28 cellular contexts compared by ENCODE assay signal in genomic region chr14:94098359-94098758, GRCh38. TPM values are rescaled to one million over a fixed set of nuclear protein-coding genes. Genes with fewer than 3 reads are reported as not detected.
DNase-seq lines count a peak whose midpoint lies in the region; ATAC-seq and TF ChIP-seq lines count a peak whose summit lies in the region.
"Had no signal": no experiment of that assay in that cellular context is flagged by ENCODE, and none has a peak within 500 bp of the region (broad histone marks: within the 10 kb centered on the region; RNA-seq: fewer than 3 reads in every experiment).

No MANE protein-coding gene starts in this region.

- peaks cover 10% of the 10 kb centered on the region for H3K36me3 Mint-ChIP-seq in endothelial cell (ENCODE audit: low read depth, unreplicated experiment)
- no peaks in the 10 kb centered on the region for H3K36me3 Mint-ChIP-seq in activated naive CD8-positive, alpha-beta T cell treated with anti-CD3 and anti-CD28 coated beads for 36 hours
- H3K36me3 Mint-ChIP-seq: natural killer cell treated with Interleukin-12 subunit alpha and Interleukin-12 subunit beta and Interleukin-15 and Interleukin-18, amount 100 ng/mL, for 72 hours had no signal

- peaks cover 4% of the 10 kb centered on the region for H3K27me3 Mint-ChIP-seq in endothelial cell (ENCODE audit: unreplicated experiment)
- no peaks in the 10 kb centered on the region for H3K27me3 Mint-ChIP-seq in activated naive CD8-positive, alpha-beta T cell treated with anti-CD3 and anti-CD28 coated beads for 36 hours
- H3K27me3 Mint-ChIP-seq: activated CD4-positive, alpha-beta T cell treated with anti-CD3 and anti-CD28 coated beads, Interleukin-2, amount 10 ng/mL, durations not matched to agents 7 days and 5 days; activated naive CD8-positive, alpha-beta T cell treated with anti-CD3 and anti-CD28 coated beads, Interleukin-2, amount 10 ng/mL, durations not matched to agents 7 days and 5 days; CD4-positive, CD25-positive, alpha-beta regulatory T cell; effector memory CD8-positive, alpha-beta T cell; natural killer cell treated with Interleukin-12 subunit alpha and Interleukin-12 subunit beta and Interleukin-15 and Interleukin-18, amount 100 ng/mL, for 72 hours; stimulated activated naive CD8-positive, alpha-beta T cell treated with anti-CD3 and anti-CD28 coated beads, Interleukin-15, Interleukin-2, amounts not matched to agents 100 ng/mL and 50 ng/mL, for 24 hours had no signal

- H3K4me3 Mint-ChIP-seq in endothelial cell (ENCODE audit: unreplicated experiment) = peak overlapping the region; percentile 18
- H3K4me3 Mint-ChIP-seq in activated naive CD8-positive, alpha-beta T cell treated with anti-CD3 and anti-CD28 coated beads for 36 hours = no peak overlapping the region
- H3K4me3 Mint-ChIP-seq: activated CD4-positive, alpha-beta T cell treated with anti-CD3 and anti-CD28 coated beads, Interleukin-2, amount 10 ng/mL, durations not matched to agents 7 days and 5 days; activated naive CD8-positive, alpha-beta T cell treated with anti-CD3 and anti-CD28 coated beads, Interleukin-2, amount 10 ng/mL, durations not matched to agents 7 days and 5 days; CD4-positive, CD25-positive, alpha-beta regulatory T cell; effector memory CD8-positive, alpha-beta T cell; natural killer cell treated with Interleukin-12 subunit alpha and Interleukin-12 subunit beta and Interleukin-15 and Interleukin-18, amount 100 ng/mL, for 72 hours; stimulated activated naive CD8-positive, alpha-beta T cell treated with anti-CD3 and anti-CD28 coated beads, Interleukin-15, Interleukin-2, amounts not matched to agents 100 ng/mL and 50 ng/mL, for 24 hours had no signal

- DNase-seq in left ventricle myocardium superior = no peak
- no peak for DNase-seq in Right ventricle myocardium superior
- DNase-seq in MV-4-11 (lab: John Stamatoyannopoulos, UW) = peak; percentile 96
- no peak for DNase-seq in endothelial cell (ENCODE audit: low spot score)
- DNase-seq in NCI-H2029 treated with DMSO at 0.1 percent for 48 hours (lab: John Stamatoyannopoulos, UW) = no peak
- DNase-seq in activated naive CD8-positive, alpha-beta T cell treated with anti-CD3 and anti-CD28 coated beads for 36 hours = no peak
- DNase-seq: activated CD4-positive, alpha-beta T cell treated with anti-CD3 and anti-CD28 coated beads, Interleukin-2, amount 10 ng/mL, durations not matched to agents 7 days and 5 days; activated CD8-positive, alpha-beta memory T cell treated with anti-CD3 and anti-CD28 coated beads, Interleukin-2, amount 50 U/mL, for 4 hours; activated naive CD8-positive, alpha-beta T cell treated with anti-CD3 and anti-CD28 coated beads, Interleukin-2, amount 10 ng/mL, durations not matched to agents 7 days and 5 days; brain microvascular endothelial cell; CD4-positive, CD25-positive, alpha-beta regulatory T cell; DMS 273 treated with DMSO at 0.1 percent for 48 hours; effector memory CD8-positive, alpha-beta T cell; esophagus squamous epithelium; left ventricle myocardium inferior; NCI-H1694; NCI-H526 treated with DMSO at 0.1 percent for 48 hours; PC-9; retina; spleen; stimulated activated CD4-positive, alpha-beta T cell treated with anti-CD3 and anti-CD28 coated beads, Interleukin-4, amount 100 ng/mL, for 24 hours; WERI-Rb-1 had no signal

- no peaks in the 10 kb centered on the region for H3K9me3 Mint-ChIP-seq in endothelial cell (ENCODE audit: unreplicated experiment)
- H3K9me3 Mint-ChIP-seq in activated naive CD8-positive, alpha-beta T cell treated with anti-CD3 and anti-CD28 coated beads for 36 hours = no peaks in the 10 kb centered on the region
- H3K9me3 Mint-ChIP-seq: activated CD4-positive, alpha-beta T cell treated with anti-CD3 and anti-CD28 coated beads, Interleukin-2, amount 10 ng/mL, durations not matched to agents 7 days and 5 days; activated naive CD8-positive, alpha-beta T cell treated with anti-CD3 and anti-CD28 coated beads, Interleukin-2, amount 10 ng/mL, durations not matched to agents 7 days and 5 days; activated T-helper 2 cell treated with anti-CD3 and anti-CD28 coated beads, Interferon-gamma antibody, Interleukin-2, Interleukin-4, amounts not matched to agents 10 μg/mL and 5 μg/mL and 100 μg/mL, durations not matched to agents 14 hours and 24 hours and 36 hours; CD4-positive, CD25-positive, alpha-beta regulatory T cell; effector memory CD8-positive, alpha-beta T cell; natural killer cell treated with Interleukin-12 subunit alpha and Interleukin-12 subunit beta and Interleukin-15 and Interleukin-18, amount 100 ng/mL, for 72 hours; stimulated activated naive CD8-positive, alpha-beta T cell treated with anti-CD3 and anti-CD28 coated beads, Interleukin-15, Interleukin-2, amounts not matched to agents 100 ng/mL and 50 ng/mL, for 24 hours had no signal

- no peak overlapping the region for H3K27ac Mint-ChIP-seq in endothelial cell (ENCODE audit: unreplicated experiment)
- no peak overlapping the region for H3K27ac Mint-ChIP-seq in activated naive CD8-positive, alpha-beta T cell treated with anti-CD3 and anti-CD28 coated beads for 36 hours
- H3K27ac Mint-ChIP-seq: activated CD4-positive, alpha-beta T cell treated with anti-CD3 and anti-CD28 coated beads, Interleukin-2, amount 10 ng/mL, durations not matched to agents 7 days and 5 days; activated naive CD8-positive, alpha-beta T cell treated with anti-CD3 and anti-CD28 coated beads, Interleukin-2, amount 10 ng/mL, durations not matched to agents 7 days and 5 days; activated T-helper 2 cell treated with anti-CD3 and anti-CD28 coated beads, Interferon-gamma antibody, Interleukin-2, Interleukin-4, amounts not matched to agents 10 μg/mL and 5 μg/mL and 100 μg/mL, durations not matched to agents 14 hours and 24 hours and 36 hours; CD4-positive, CD25-positive, alpha-beta regulatory T cell; effector memory CD8-positive, alpha-beta T cell; stimulated activated naive CD8-positive, alpha-beta T cell treated with anti-CD3 and anti-CD28 coated beads, Interleukin-15, Interleukin-2, amounts not matched to agents 100 ng/mL and 50 ng/mL, for 24 hours had no signal

- intact Hi-C loops in left ventricle myocardium superior (cut with micrococcal nuclease) (no loop called here), Right ventricle myocardium superior (cut with DNase I) (no loop called here)

- ATAC-seq in left ventricle myocardium superior = peak; percentile 41
- no peak for ATAC-seq in Right ventricle myocardium superior (ENCODE audit: poor library complexity)
- ATAC-seq in GM21367 (IDR thresholded peaks at IDR 0.05; ENCODE audit: unreplicated experiment) = no peak
- ATAC-seq in GM21526 (IDR thresholded peaks at IDR 0.05; ENCODE audit: low FRiP score, unreplicated experiment) = no peak
- ATAC-seq: effector memory CD8-positive, alpha-beta T cell; HCT116; natural killer cell treated with Interleukin-12 subunit alpha and Interleukin-12 subunit beta and Interleukin-15 and Interleukin-18, amount 100 ng/mL, for 72 hours had no signal

- TF ChIP-seq CTCF in endothelial cell (IDR thresholded peaks at IDR 0.05; ENCODE audit: unreplicated experiment) = no peak

- H3K4me1 Mint-ChIP-seq in endothelial cell (ENCODE audit: unreplicated experiment) = no peaks in the 10 kb centered on the region
- no peaks in the 10 kb centered on the region for H3K4me1 Mint-ChIP-seq in activated naive CD8-positive, alpha-beta T cell treated with anti-CD3 and anti-CD28 coated beads for 36 hours
- H3K4me1 Mint-ChIP-seq: activated CD4-positive, alpha-beta T cell treated with anti-CD3 and anti-CD28 coated beads, Interleukin-2, amount 10 ng/mL, durations not matched to agents 7 days and 5 days; activated naive CD8-positive, alpha-beta T cell treated with anti-CD3 and anti-CD28 coated beads, Interleukin-2, amount 10 ng/mL, durations not matched to agents 7 days and 5 days had no signal

RNA-seq across cellular contexts. Expression of gene IFI27, which starts 12.2 kb away (rescaled TPM):
- total RNA-seq in left ventricle myocardium superior = 151 TPM
- total RNA-seq in Right ventricle myocardium superior = 132 TPM
- total RNA-seq in endothelial cell (ENCODE audit: unreplicated experiment) = 3.8 TPM
- 1 to 10 TPM; 1.6 to 2.4 TPM for total RNA-seq in activated naive CD8-positive, alpha-beta T cell treated with anti-CD3 and anti-CD28 coated beads for 36 hours

RNA-seq across cellular contexts. Expression of gene IFI27L1, which starts 17.2 kb away (rescaled TPM):
- total RNA-seq in left ventricle myocardium superior = 9.7 TPM
- total RNA-seq in Right ventricle myocardium superior = 11.6 TPM
- total RNA-seq in endothelial cell (ENCODE audit: unreplicated experiment) = 33.5 TPM
- total RNA-seq in activated naive CD8-positive, alpha-beta T cell treated with anti-CD3 and anti-CD28 coated beads for 36 hours = 10 to 100 TPM; 15.9 to 18.2 TPM

RNA-seq across cellular contexts. Expression of gene DDX24, which starts 17.4 kb away (rescaled TPM):
- total RNA-seq in left ventricle myocardium superior = 198 TPM
- total RNA-seq in Right ventricle myocardium superior = 181 TPM
- total RNA-seq in endothelial cell (ENCODE audit: unreplicated experiment) = 89.6 TPM
- total RNA-seq in activated naive CD8-positive, alpha-beta T cell treated with anti-CD3 and anti-CD28 coated beads for 36 hours = 100 to 1,000 TPM; 320 to 332 TPM

RNA-seq across cellular contexts. Expression of gene IFI27L2, which starts 31.0 kb away (rescaled TPM):
- total RNA-seq in left ventricle myocardium superior = 41.1 TPM
- 50.1 TPM for total RNA-seq in Right ventricle myocardium superior
- 23.7 TPM for total RNA-seq in endothelial cell (ENCODE audit: unreplicated experiment)
- total RNA-seq in activated naive CD8-positive, alpha-beta T cell treated with anti-CD3 and anti-CD28 coated beads for 36 hours = 10 to 100 TPM; 51.5 to 55.6 TPM

Comparison
In these comparisons a context has a peak if more than half of its experiments do, and no peak if none do; other contexts are left out.
1. RNA of gene IFI27, which starts 12.2 kb away (total RNA-seq): 151 TPM in left ventricle myocardium superior (single experiment) and 132 TPM in Right ventricle myocardium superior (single experiment); 3.8 TPM in endothelial cell (single experiment) and 1.6 to 2.4 TPM in activated naive CD8-positive, alpha-beta T cell treated with anti-CD3 and anti-CD28 coated beads for 36 hours; every median in the first group is over 10 times any median in the second.